In the genomic region with DNA sequence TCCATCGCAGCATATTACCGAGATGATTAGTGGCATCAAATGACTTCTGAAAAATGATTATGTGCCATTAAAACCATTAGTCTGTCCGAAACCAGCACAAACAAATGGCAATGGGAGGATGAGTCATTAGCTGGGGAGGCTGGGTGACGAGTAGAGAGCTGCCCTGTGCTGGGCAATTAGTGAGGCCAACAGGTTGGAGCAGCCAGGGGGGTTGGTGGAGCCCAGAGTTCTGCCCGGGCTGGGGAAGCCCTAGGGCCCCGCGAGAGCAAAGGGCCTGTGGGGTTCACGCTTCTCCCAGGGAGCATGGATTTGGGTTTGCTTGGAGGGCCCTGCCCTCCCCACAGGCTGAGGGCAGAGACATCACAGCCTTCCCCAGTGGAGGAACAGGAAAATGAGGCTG, we compare ENCODE assay signal across 22 cellular contexts.
"Had no signal": no experiment of that assay in that cellular context is flagged by ENCODE, and none has a peak within 500 bp of the region (broad histone marks: within the 10 kb centered on the region; RNA-seq: fewer than 3 reads in every experiment).

No MANE protein-coding gene starts in this region.

- H3K27ac Mint-ChIP-seq: activated naive CD8-positive, alpha-beta T cell; immature natural killer cell; stimulated activated memory B cell treated with anti-CD40 and anti-IgM and Interleukin-4, amounts not matched to agents 10 μg/mL and 1 μg/mL and 100 μg/mL, for 72 hours had no signal

- DNase-seq: activated CD4-positive, alpha-beta T cell treated with anti-CD3 and anti-CD28 coated beads for 1 hour; activated CD4-positive, alpha-beta T cell treated with anti-CD3 and anti-CD28 coated beads, Interleukin-2, amount 50 U/mL, for 1 hour; activated T-cell treated with anti-CD3 and anti-CD28 coated beads, Interleukin-2, amount 50 U/mL, for 1 hour; adrenal gland; central memory CD4-positive, alpha-beta T cell; dermis blood vessel endothelial cell; effector CD8-positive, alpha-beta T cell; foreskin melanocyte; immature natural killer cell; lower lobe of right lung; mesendoderm; mucosa of descending colon; stimulated activated CD4-positive, alpha-beta T cell treated with anti-CD3 and anti-CD28 coated beads, Interleukin-15, amount 100 ng/mL, for 24 hours; transverse colon; WERI-Rb-1 had no signal

- H3K36me3 Mint-ChIP-seq: activated naive CD8-positive, alpha-beta T cell; immature natural killer cell; stimulated activated memory B cell treated with anti-CD40 and anti-IgM and Interleukin-4, amounts not matched to agents 10 μg/mL and 1 μg/mL and 100 μg/mL, for 72 hours had no signal

- H3K4me2 ChIP-seq: hepatocyte, smooth muscle cell had no signal

- H3K27me3 ChIP-seq: adrenal gland, ascending aorta had no signal

- H3K9me3 Mint-ChIP-seq: immature natural killer cell; stimulated activated memory B cell treated with anti-CD40 and anti-IgM and Interleukin-4, amounts not matched to agents 10 μg/mL and 1 μg/mL and 100 μg/mL, for 72 hours had no signal

- H3K27ac ChIP-seq: adrenal gland, ascending aorta, hepatocyte, lower lobe of right lung, transverse colon had no signal

- H2AFZ ChIP-seq: hepatocyte had no signal

- H3K79me2 ChIP-seq: hepatocyte had no signal

- H3K4me1 ChIP-seq: adrenal gland, ascending aorta, lower lobe of right lung, transverse colon had no signal

- ATAC-seq: left lobe of liver; lower lobe of right lung; mucosa of descending colon; sciatic nerve; stimulated activated memory B cell treated with anti-CD40 and anti-IgM and Interleukin-4, amounts not matched to agents 10 μg/mL and 1 μg/mL and 100 μg/mL, for 72 hours had no signal

- H3K4me3 Mint-ChIP-seq: activated naive CD8-positive, alpha-beta T cell; immature natural killer cell; stimulated activated memory B cell treated with anti-CD40 and anti-IgM and Interleukin-4, amounts not matched to agents 10 μg/mL and 1 μg/mL and 100 μg/mL, for 72 hours had no signal

- H3K4me1 Mint-ChIP-seq: stimulated activated memory B cell treated with anti-CD40 and anti-IgM and Interleukin-4, amounts not matched to agents 10 μg/mL and 1 μg/mL and 100 μg/mL, for 72 hours had no signal

- H3K4me3 ChIP-seq: adrenal gland, ascending aorta, hepatocyte, lower lobe of right lung, mucosa of descending colon, smooth muscle cell, transverse colon had no signal

- H3K9me3 ChIP-seq: adrenal gland, ascending aorta, lower lobe of right lung, mucosa of descending colon, transverse colon had no signal

- H3K36me3 ChIP-seq: adrenal gland, ascending aorta, lower lobe of right lung, transverse colon, WERI-Rb-1 had no signal
